8 cellular contexts compared by ENCODE assay signal in the genomic region with DNA sequence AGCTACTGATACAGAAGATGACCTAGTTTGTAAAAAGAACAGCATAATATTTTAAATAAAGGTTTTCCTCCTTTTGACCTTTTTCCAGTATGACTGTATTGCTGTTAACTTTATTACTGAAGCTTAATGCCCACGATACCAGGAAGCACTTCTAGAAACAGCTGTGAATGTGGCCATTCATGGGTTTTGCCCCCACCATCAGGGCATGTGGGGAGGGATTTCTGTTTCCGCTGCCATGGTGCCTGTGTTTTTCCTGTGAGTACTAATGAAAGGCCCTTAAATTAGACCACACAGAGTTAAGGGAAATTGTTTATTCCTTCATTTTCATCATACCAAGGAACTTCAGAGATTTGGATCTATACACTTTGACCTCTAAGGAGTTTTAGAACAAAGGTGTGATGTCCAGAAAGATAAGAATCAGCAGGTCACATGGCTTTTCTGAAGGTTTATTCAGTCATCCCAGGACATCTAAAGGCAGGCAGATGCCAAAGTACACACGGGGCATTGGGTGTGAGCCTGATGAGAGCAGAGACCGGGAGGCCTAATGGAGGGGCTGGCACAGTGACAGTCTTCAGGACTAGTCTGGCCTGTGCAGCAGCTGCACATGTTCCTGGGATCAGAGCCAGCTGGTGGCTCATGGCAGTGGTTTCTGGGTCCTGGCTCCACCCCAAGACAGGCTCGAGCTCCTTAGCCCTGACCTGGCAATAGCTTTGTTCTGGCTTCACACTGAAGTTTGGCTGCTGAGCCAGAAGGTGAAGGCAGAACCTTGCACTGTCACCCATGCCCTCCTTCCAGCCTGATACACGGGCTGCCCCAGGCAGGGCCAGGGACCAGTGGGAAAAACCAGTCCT.
DNase-seq lines count a peak whose midpoint lies in the region; ATAC-seq, FAIRE-seq and TF ChIP-seq lines count a peak whose summit lies in the region.

No MANE protein-coding gene starts in this region.

- peak; percentile 95 for ATAC-seq in mucosa of descending colon

- TF ChIP-seq CTCF in RWPE1 (conservative IDR thresholded peaks at IDR 0.05; ENCODE audit: low read depth) (no peak), mucosa of descending colon (IDR thresholded peaks at IDR 0.05) (no peak), D721Med (IDR thresholded peaks at IDR 0.05; ENCODE audit: insufficient read depth, missing control alignments) (no peak)

- peaks cover 31% of the 10 kb centered on the region for H3K4me1 ChIP-seq in mucosa of descending colon (ENCODE audit: low read depth)
- H3K4me1 ChIP-seq in effector memory CD4-positive, alpha-beta T cell (ENCODE audit: control insufficient read depth, insufficient read depth, low read length, poor library complexity, severe bottlenecking) = no peaks in the 10 kb centered on the region

- no peaks in the 10 kb centered on the region for H3K27me3 ChIP-seq in effector memory CD4-positive, alpha-beta T cell (replicated peaks; ENCODE audit: control insufficient read depth, insufficient read depth, low read length, poor library complexity, severe bottlenecking)

- CTCF ChIA-PET in RWPE1 (lab: Yijun Ruan, JAX) = interaction anchor here (0.6 to 1.2 kb wide), 2 partner anchors 41 to 83 kb away, joined by 3 to 4 read pairs; no protein-coding TSS in a partner anchor

- peak overlapping the region; percentile 92 for H3K27ac ChIP-seq in RWPE1
- no peak overlapping the region for H3K27ac ChIP-seq in effector memory CD4-positive, alpha-beta T cell (ENCODE audit: insufficient read depth, low read length, poor library complexity, severe bottlenecking)

- no peak overlapping the region for H3K4me3 ChIP-seq in mucosa of descending colon
- no peak overlapping the region for H3K4me3 ChIP-seq in effector memory CD4-positive, alpha-beta T cell (ENCODE audit: insufficient read depth, low read depth, low read length, poor library complexity, severe bottlenecking)

- no peak for FAIRE-seq in D721Med (lab: Jason Lieb, UNC)

- TF ChIP-seq POLR2A in erythroblast (IDR thresholded peaks at IDR 0.05; ENCODE audit: low read length) = no peak

- POLR2A ChIA-PET in RWPE1 (lab: Yijun Ruan, JAX; ENCODE audit: low non-redundant PET) = no interaction called here

- DNase-seq in SIG-M5 treated with dmso at 0.1 percent for 504 hours (lab: John Stamatoyannopoulos, UW; ENCODE audit: unreplicated experiment) (peak; percentile 40), SIG-M5 (lab: John Stamatoyannopoulos, UW) (no peak), RWPE1 (ENCODE audit: low spot score) (peak; percentile 95), erythroblast (lab: John Stamatoyannopoulos, UW) (peak; percentile 31 to 69), mucosa of descending colon (peak; percentile 92 to 97 (median 94)), D721Med (ENCODE audit: insufficient read length, low spot score) (no peak), T-helper 2 cell (no peak)
- DNase-seq in effector memory CD4-positive, alpha-beta T cell = no peak

- no peaks in the 10 kb centered on the region for H3K36me3 ChIP-seq in mucosa of descending colon (ENCODE audit: low read depth)
- no peaks in the 10 kb centered on the region for H3K36me3 ChIP-seq in effector memory CD4-positive, alpha-beta T cell (ENCODE audit: control insufficient read depth, insufficient read depth, low read length)

- no peaks in the 10 kb centered on the region for H3K9me3 ChIP-seq in mucosa of descending colon
- H3K9me3 ChIP-seq in effector memory CD4-positive, alpha-beta T cell (ENCODE audit: control insufficient read depth, low read length) = no peaks in the 10 kb centered on the region

- intact Hi-C loops in mucosa of descending colon (cut with DNase I, micrococcal nuclease) = loop anchor here (5.0 kb wide), 2 partner anchors 85 to 190 kb away; a partner anchor contains a TSS

Comparison
In these comparisons a context has a peak if more than half of its experiments do, and no peak if none do; other contexts are left out.
1. DNase-seq: peak in SIG-M5 treated with dmso at 0.1 percent for 504 hours (single experiment), RWPE1 (single experiment), erythroblast (2 of 2) and mucosa of descending colon (3 of 3); none in SIG-M5 (single experiment), D721Med (single experiment), effector memory CD4-positive, alpha-beta T cell (0 of 3) and T-helper 2 cell (0 of 5).